Comparison of ENCODE assay signal across 9 cellular contexts in the genomic region with DNA sequence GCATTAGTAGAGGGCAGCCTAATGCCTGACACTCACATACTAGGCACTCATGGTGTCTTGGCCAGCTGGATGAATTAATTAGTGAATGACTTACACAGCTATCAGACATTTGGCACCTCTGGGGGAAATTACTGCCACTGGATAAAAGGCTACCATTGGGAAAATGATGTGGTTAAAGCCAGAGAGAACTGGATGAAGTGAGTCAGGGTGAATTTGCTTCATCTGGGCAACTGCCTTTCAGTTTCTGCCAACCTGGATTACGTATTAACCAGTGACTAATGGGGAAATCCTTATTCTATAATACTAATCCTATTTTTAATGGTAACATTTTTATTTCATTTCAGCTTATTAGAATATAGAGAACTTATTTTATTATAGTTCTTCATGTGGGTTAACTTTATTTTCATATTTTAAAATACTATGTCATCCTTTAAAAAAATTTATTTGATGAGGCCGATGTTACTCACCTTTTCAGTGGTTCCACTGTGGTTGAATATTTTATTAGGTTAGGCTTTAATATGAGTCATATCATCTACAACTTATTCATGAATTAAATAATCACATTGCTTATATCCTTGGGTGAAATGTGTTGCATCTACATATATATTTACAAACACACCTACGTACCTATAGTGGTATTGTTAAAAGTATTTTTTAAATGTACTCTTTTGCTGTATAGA.
DNase-seq lines count a peak whose midpoint lies in the region; ATAC-seq, FAIRE-seq and TF ChIP-seq lines count a peak whose summit lies in the region.
"Had no signal": no experiment of that assay in that cellular context is flagged by ENCODE, and none has a peak within 500 bp of the region (broad histone marks: within the 10 kb centered on the region; RNA-seq: fewer than 3 reads in every experiment).

No MANE protein-coding gene starts in this region.

- DNase-seq in EH (ENCODE audit: low read depth) (peak; percentile 75), SJSA1 (ENCODE audit: low read depth in 1 of 2, low spot score in 2 of 2) (peak in 1 of 2 experiments; percentile 22), HepG2 (ENCODE audit: low spot score) (no peak), mesendoderm (no peak), CD14-positive monocyte (ENCODE audit: low spot score) (no peak)
- no peak for DNase-seq in activated T-cell treated with anti-CD3 and anti-CD28 coated beads, Interleukin-2, amount 50 U/mL, for 48 hours

- no peak overlapping the region for H2BK15ac ChIP-seq in mesendoderm (replicated peaks; ENCODE audit: low read depth)

- H4K8ac ChIP-seq in mesendoderm (ENCODE audit: low read depth, low read length) = no peak overlapping the region

- 95% methylated on average over 3 of the region's 3 CpGs for WGBS in HepG2 (ENCODE audit: low lambda C conversion rate)
- WGBS in mesendoderm (ENCODE audit: extremely low coverage, insufficient coverage, low lambda C conversion rate) = no CpG with 5 or more reads among the region's 3 CpGs

- no peak for TF ChIP-seq RAD21 in HepG2 (CRISPR knock-in tag; IDR thresholded peaks at IDR 0.05)

- no peak overlapping the region for H2AK5ac ChIP-seq in mesendoderm (ENCODE audit: low read length)

- no peak overlapping the region for H3K27ac Mint-ChIP-seq in CD14-positive monocyte

- no peaks in the 10 kb centered on the region for H4K20me1 ChIP-seq in HepG2 (ENCODE audit: insufficient read depth, low read length)

- H3K4me3 ChIP-seq in HEK293 (ENCODE audit: low read depth, low read length) (no peak overlapping the region), SJSA1 (no peak overlapping the region), HepG2 (replicated peaks in 1 of 3; ENCODE audit: insufficient read depth in 1 of 3, low read depth in 2 of 3, low read length in 3 of 3) (no peak overlapping the region), mesendoderm (ENCODE audit: low read length) (no peak overlapping the region)

- H2AFZ ChIP-seq in HepG2 (ENCODE audit: low read length) = no peak overlapping the region

- H4K5ac ChIP-seq in mesendoderm (ENCODE audit: low read length) = no peak overlapping the region

- no peaks in the 10 kb centered on the region for H3K79me1 ChIP-seq in mesendoderm (ENCODE audit: low read length)

- H3K79me2 ChIP-seq in HepG2 (ENCODE audit: insufficient read depth, low read length) (no peaks in the 10 kb centered on the region), mesendoderm (ENCODE audit: control insufficient read depth, insufficient read depth, low read length) (no peaks in the 10 kb centered on the region)

- no peaks in the 10 kb centered on the region for H3K27me3 ChIP-seq in SJSA1 (replicated peaks)
- no peaks in the 10 kb centered on the region for H3K27me3 ChIP-seq in HepG2 (ENCODE audit: control insufficient read depth in 1 of 2, insufficient read depth in 2 of 2, low read length in 2 of 2)
- no peaks in the 10 kb centered on the region for H3K27me3 ChIP-seq in mesendoderm (ENCODE audit: insufficient read depth, low read length, poor library complexity)

- H3K4ac ChIP-seq in mesendoderm (ENCODE audit: low read depth, low read length) = no peak overlapping the region

- H3K36me3 ChIP-seq in HEK293 (ENCODE audit: control insufficient read depth in 2 of 2, insufficient read depth in 1 of 2, low read length in 2 of 2) (peaks cover 12 to 74% of the 10 kb centered on the region in 2 experiments), SJSA1 (no peaks in the 10 kb centered on the region), HepG2 (replicated peaks in 1 of 2; ENCODE audit: control insufficient read depth in 1 of 2, insufficient read depth in 2 of 2, low read length in 2 of 2) (peaks cover 7 to 35% of the 10 kb centered on the region in 2 experiments), mesendoderm (ENCODE audit: control insufficient read depth, insufficient read depth, low read length) (no peaks in the 10 kb centered on the region)

- H3K4me1 ChIP-seq in HEK293 (ENCODE audit: control insufficient read depth, insufficient read depth, low read length) (peaks cover 3% of the 10 kb centered on the region; the same call in 1 of the 2 replicates), SJSA1 (replicated peaks) (peaks cover 54% of the 10 kb centered on the region), HepG2 (ENCODE audit: insufficient read depth, low read length) (peaks cover 32% of the 10 kb centered on the region), mesendoderm (ENCODE audit: control insufficient read depth, low read depth, low read length) (no peaks in the 10 kb centered on the region)

- H2BK120ac ChIP-seq in mesendoderm (ENCODE audit: low read depth, low read length) = no peak overlapping the region

- in situ Hi-C loops in HepG2 (cut with HindIII; ENCODE audit: extremely low pct_ligation_motif_present, low pct_unique_long_range_greater_than_20kb) = no loop called here

- no peak overlapping the region for H2BK5ac ChIP-seq in mesendoderm (ENCODE audit: low read length)

- CTCF ChIA-PET in HEK293 (lab: Yijun Ruan, JAX) = interaction anchor here (0.6 kb wide), 1 partner anchor 22 kb away, joined by 3 read pairs; no protein-coding TSS in a partner anchor
- CTCF ChIA-PET in HepG2 (lab: Yijun Ruan, JAX; ENCODE audit: low intra/inter-chr PET ratio, low total read pairs) = no interaction called here

- TF ChIP-seq CTCF in HEK293 (tag by site-specific recombination; IDR thresholded peaks at IDR 0.05) (no peak), HepG2 (CRISPR knock-in tag; IDR thresholded peaks at IDR 0.05) (no peak), CD14-positive monocyte (IDR thresholded peaks at IDR 0.05) (no peak)

- TF ChIP-seq POLR2A in HepG2 (IDR thresholded peaks at IDR 0.05; ENCODE audit: insufficient read depth in 1 of 2, low read depth in 2 of 2, low read length in 2 of 2) = no peak

- no peak overlapping the region for H3K27ac ChIP-seq in HEK293 (ENCODE audit: extremely low read depth, low read depth, low read length)
- peak overlapping the region; percentile 38; the same call in 1 of the 2 replicates for H3K27ac ChIP-seq in SJSA1
- no peak overlapping the region for H3K27ac ChIP-seq in HepG2 (ENCODE audit: extremely low read length, insufficient read depth, low read length)
- H3K27ac ChIP-seq in mesendoderm (ENCODE audit: low read depth, low read length) = no peak overlapping the region

- BruUV-seq in HepG2 (replicated peaks; lab: Mats Ljungman, UMichigan) = no TSS peak

- intact Hi-C loops in HepG2 (cut with micrococcal nuclease; ENCODE audit: unreplicated experiment) = no loop called here
- intact Hi-C loops in CD14-positive monocyte (cut with micrococcal nuclease) = no loop called here

- H3K18ac ChIP-seq in mesendoderm (ENCODE audit: low read length) = no peak overlapping the region

- H3K9me3 ChIP-seq in HEK293 (ENCODE audit: control insufficient read depth, insufficient read depth, low read depth, low read length) = no peaks in the 10 kb centered on the region
- no peaks in the 10 kb centered on the region for H3K9me3 ChIP-seq in SJSA1 (replicated peaks)
- peaks cover 8% of the 10 kb centered on the region; the same call in 1 of the 2 replicates for H3K9me3 ChIP-seq in HepG2 (ENCODE audit: low read length)

- no peak overlapping the region for H3K4me3 Mint-ChIP-seq in CD14-positive monocyte

- TF ChIP-seq EP300 in HepG2 (IDR thresholded peaks at IDR 0.05; ENCODE audit: low read depth in 2 of 2, low read length in 2 of 2) = 0 out of 4 replicates have a peak, but pooled peaks of 1 of the 2 experiments have one; percentile 7
- no peak for TF ChIP-seq EP300 in HepG2 (CRISPR knock-in tag; IDR thresholded peaks at IDR 0.05; ENCODE audit: borderline replicate concordance)

- H3K9ac ChIP-seq in HepG2 (ENCODE audit: insufficient read depth, low read depth, low read length) (no peak overlapping the region), mesendoderm (ENCODE audit: low read length) (no peak overlapping the region)

- ATAC-seq in HepG2 (no peak), HG02885 (IDR thresholded peaks at IDR 0.05; ENCODE audit: poor library complexity, unreplicated experiment) (no peak)

- no peak overlapping the region for H3K56ac ChIP-seq in mesendoderm (ENCODE audit: low read length)

- H3K4me2 ChIP-seq in HepG2 (ENCODE audit: low read depth, low read length) = no peak overlapping the region
- no peak overlapping the region for H3K4me2 ChIP-seq in mesendoderm (ENCODE audit: low read length)

- no peak overlapping the region for H3K23ac ChIP-seq in mesendoderm (ENCODE audit: low read length)

- H3K36me3 Mint-ChIP-seq in CD14-positive monocyte = no peaks in the 10 kb centered on the region

- H3K9me3 Mint-ChIP-seq in CD14-positive monocyte = no peaks in the 10 kb centered on the region

- POLR2A ChIA-PET in HEK293 (lab: Yijun Ruan, JAX) = interaction anchor here (0.9 kb wide), 1 partner anchor 16 kb away, joined by 3 read pairs; no protein-coding TSS in a partner anchor
- POLR2A ChIA-PET in HepG2 (lab: Yijun Ruan, JAX) = no interaction called here

- peaks cover 1 to 3% (median 3%) of the 10 kb centered on the region in 3 donors for H3K27me3 Mint-ChIP-seq in CD14-positive monocyte (ENCODE audit: low read depth in 3 of 3)

- H3K4me1 Mint-ChIP-seq in CD14-positive monocyte = peaks cover 2% of the 10 kb centered on the region

- FAIRE-seq in HepG2 (lab: Jason Lieb, UNC) = no peak
- FAIRE-seq: islet of Langerhans had no signal

TF ChIP-seq in HEK293, 187 proteins besides CTCF, POLR2A, EP300 and RAD21 (continues in another document):
- TF ChIP-seq OSR2 (tag by site-specific recombination; IDR thresholded peaks at IDR 0.05) = peak; percentile 73
- no peak for TF ChIP-seq ZNF394 (tag by site-specific recombination; IDR thresholded peaks at IDR 0.05; ENCODE audit: borderline replicate concordance)
- TF ChIP-seq SP7 (tag by site-specific recombination; IDR thresholded peaks at IDR 0.05) = 0 out of 2 replicates have a peak, but pooled peaks have one; percentile 8

TF ChIP-seq in HepG2, 621 proteins besides CTCF, POLR2A, EP300 and RAD21:
- TF ChIP-seq ZNF776 (CRISPR knock-in tag; IDR thresholded peaks at IDR 0.05) (no peak), SAFB2 (CRISPR knock-in tag; IDR thresholded peaks at IDR 0.05; ENCODE audit: borderline replicate concordance, low read depth) (no peak), CREB1 (IDR thresholded peaks at IDR 0.05) (no peak), CREB1 (CRISPR knock-in tag; IDR thresholded peaks at IDR 0.05) (peak; percentile 30; the same call in 1 of the 2 replicates)
TF ChIP-seq in HepG2: peak in this region for 1.
